In genomic region chr16:29994613-29995329, GRCh38 we compare ENCODE assay signal across 8 cellular contexts. TPM values are rescaled to one million over a fixed set of nuclear protein-coding genes. Genes with fewer than 3 reads are reported as not detected.
DNase-seq lines count a peak whose midpoint lies in the region; ATAC-seq and TF ChIP-seq lines count a peak whose summit lies in the region.

No MANE protein-coding gene starts in this region.

- intact Hi-C loops in left cardiac atrium (cut with DNase I): loop anchor here in 1 of 2 donors (10.0 kb wide), 1 partner anchor 70 kb away; the partner anchor contains the start of gene KCTD13

- peak overlapping the region; percentile 98 for H3K27ac ChIP-seq in DND-41 (ENCODE audit: low read length)

- H3K4me1 Mint-ChIP-seq in activated naive CD4-positive, alpha-beta T cell treated with anti-CD3 and anti-CD28 coated beads, Interleukin-2, amount 10 ng/mL, durations not matched to agents 7 days and 5 days: peaks cover 40% of the 10 kb centered on the region

- H3K9me3 Mint-ChIP-seq in activated naive CD4-positive, alpha-beta T cell treated with anti-CD3 and anti-CD28 coated beads, Interleukin-2, amount 10 ng/mL, durations not matched to agents 7 days and 5 days: no peaks in the 10 kb centered on the region

- H4K20me1 ChIP-seq in DND-41 (ENCODE audit: insufficient read depth, low read length): 0 out of 2 replicates have a peak, but pooled peaks cover 3% of the 10 kb centered on the region

- no peaks in the 10 kb centered on the region for H3K9me3 ChIP-seq in DND-41 (ENCODE audit: insufficient read depth, low read length, severe bottlenecking)

- H3K4me1 ChIP-seq in DND-41 (ENCODE audit: insufficient read depth, low read length): peaks cover 37% of the 10 kb centered on the region

- no peaks in the 10 kb centered on the region for H3K27me3 ChIP-seq in DND-41 (ENCODE audit: insufficient read depth, low read length, poor library complexity)

- H3K36me3 ChIP-seq in DND-41 (ENCODE audit: insufficient read depth, low read length): peaks cover 74% of the 10 kb centered on the region

- peak; percentile 62 for ATAC-seq in DND-41 (ENCODE audit: insufficient read depth, low read depth)
- ATAC-seq in GM21515 (IDR thresholded peaks at IDR 0.05; ENCODE audit: unreplicated experiment): peak; percentile 38
- ATAC-seq in left cardiac atrium: peak; percentile 32 to 60

- peaks cover 45% of the 10 kb centered on the region for H3K79me2 ChIP-seq in DND-41 (ENCODE audit: insufficient read depth, low read length)

- peak overlapping the region; percentile 91 for H3K4me2 ChIP-seq in DND-41 (ENCODE audit: insufficient read depth, low read length)

- H3K27ac Mint-ChIP-seq in activated naive CD4-positive, alpha-beta T cell treated with anti-CD3 and anti-CD28 coated beads, Interleukin-2, amount 10 ng/mL, durations not matched to agents 7 days and 5 days: peak overlapping the region; percentile 98

- peak overlapping the region; percentile 84 for H3K9ac ChIP-seq in DND-41 (ENCODE audit: low read depth, low read length)

- peak overlapping the region; percentile 93 for H3K4me3 Mint-ChIP-seq in activated naive CD4-positive, alpha-beta T cell treated with anti-CD3 and anti-CD28 coated beads, Interleukin-2, amount 10 ng/mL, durations not matched to agents 7 days and 5 days

- peaks cover 47% of the 10 kb centered on the region for H3K36me3 Mint-ChIP-seq in activated naive CD4-positive, alpha-beta T cell treated with anti-CD3 and anti-CD28 coated beads, Interleukin-2, amount 10 ng/mL, durations not matched to agents 7 days and 5 days

- no peaks in the 10 kb centered on the region for H3K27me3 Mint-ChIP-seq in activated naive CD4-positive, alpha-beta T cell treated with anti-CD3 and anti-CD28 coated beads, Interleukin-2, amount 10 ng/mL, durations not matched to agents 7 days and 5 days

- H2AFZ ChIP-seq in DND-41 (ENCODE audit: low read depth, low read length): peak overlapping the region; percentile 96

- CTCF ChIA-PET in activated naive CD4-positive, alpha-beta T cell treated with anti-CD3 and anti-CD28 coated beads, Interleukin-2, amount 10 ng/mL, durations not matched to agents 7 days and 5 days (lab: Charles Lee): no interaction called here

- H3K4me3 ChIP-seq in DND-41 (ENCODE audit: low read depth in 1 of 2, low read length in 2 of 2) (peak overlapping the region; percentile 77 to 96; a peak in 3 of 4 replicates), LNCaP clone FGC (ENCODE audit: low read depth, low read length) (peak overlapping the region; percentile 98), retinal pigment epithelial cell (ENCODE audit: low read length) (peak overlapping the region; percentile 94)

- TF ChIP-seq CTCF in DND-41 (IDR thresholded peaks at IDR 0.05; ENCODE audit: borderline replicate concordance, extremely low read depth, low read length, poor library complexity, severe bottlenecking) (no peak), LNCaP clone FGC (IDR thresholded peaks at IDR 0.05; ENCODE audit: control insufficient read depth, extremely low read depth, insufficient read depth) (no peak), retinal pigment epithelial cell (conservative IDR thresholded peaks at IDR 0.05; ENCODE audit: low read depth, low read length) (no peak)

- DNase-seq in DND-41 (peak; percentile 83), LNCaP clone FGC (ENCODE audit: low read depth) (no peak), left cardiac atrium (peak; percentile 56), retinal pigment epithelial cell (ENCODE audit: low read depth) (no peak), DMS 273 (lab: John Stamatoyannopoulos, UW; ENCODE audit: unreplicated experiment) (no peak), NCI-H146 treated with DMSO at 0.1 percent for 48 hours (lab: John Stamatoyannopoulos, UW; ENCODE audit: unreplicated experiment) (no peak)
- peak; percentile 86 for DNase-seq in activated naive CD4-positive, alpha-beta T cell treated with anti-CD3 and anti-CD28 coated beads, Interleukin-2, amount 10 ng/mL, durations not matched to agents 7 days and 5 days

RNA-seq across cellular contexts. Expression of gene HIRIP3, which starts 0.6 kb away (rescaled TPM):
- 10 to 100 TPM; 13.0 to 18.4 TPM for total RNA-seq in left cardiac atrium

RNA-seq across cellular contexts. Expression of gene INO80E, which starts 1.3 kb away (rescaled TPM):
- 10 to 100 TPM; 33.6 to 35.9 TPM for total RNA-seq in left cardiac atrium

RNA-seq across cellular contexts. Expression of gene DOC2A, which starts 16.1 kb away (rescaled TPM):
- total RNA-seq in left cardiac atrium: under 1 TPM; 0.63 to 0.77 TPM

RNA-seq across cellular contexts. Expression of gene TAOK2, which starts 21.1 kb away (rescaled TPM):
- 10 to 100 TPM; 33.6 to 45.8 TPM for total RNA-seq in left cardiac atrium

RNA-seq across cellular contexts. Expression of gene C16orf92, which starts 28.2 kb away (rescaled TPM):
- total RNA-seq in left cardiac atrium: not detected

Comparison
In these comparisons a context has a peak if more than half of its experiments do, and no peak if none do; other contexts are left out.
1. DNase-seq: peak in DND-41 (single experiment), activated naive CD4-positive, alpha-beta T cell treated with anti-CD3 and anti-CD28 coated beads, Interleukin-2, amount 10 ng/mL, durations not matched to agents 7 days and 5 days (single experiment) and left cardiac atrium (single experiment); none in LNCaP clone FGC (single experiment), retinal pigment epithelial cell (single experiment), DMS 273 (single experiment) and NCI-H146 treated with DMSO at 0.1 percent for 48 hours (single experiment).
2. Peak in every context shown above with its lines, with median percentiles within 50 percentile points of each other: ATAC-seq and H3K4me3 ChIP-seq.